In the genomic region with DNA sequence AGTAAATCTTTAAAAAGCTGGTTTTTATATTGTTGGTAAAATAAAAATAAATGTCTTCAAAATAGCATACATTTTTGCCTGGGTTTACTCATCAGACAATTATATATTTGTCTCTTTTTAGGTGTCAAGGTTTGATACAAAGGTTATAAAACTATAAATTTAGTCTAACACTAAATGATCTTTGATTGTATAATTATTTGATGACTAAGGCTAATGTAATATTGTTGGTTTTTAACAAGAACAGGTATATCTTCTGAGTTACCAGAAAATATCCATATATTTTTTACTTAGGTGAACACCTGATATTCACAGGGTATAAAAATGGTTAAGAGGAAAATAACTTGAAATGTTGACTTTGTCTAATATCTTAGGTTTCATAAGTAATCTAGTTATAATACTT, we compare ENCODE assay signal across 33 cellular contexts.
"Had no signal": no experiment of that assay in that cellular context is flagged by ENCODE, and none has a peak within 500 bp of the region (broad histone marks: within the 10 kb centered on the region; RNA-seq: fewer than 3 reads in every experiment).

No MANE protein-coding gene starts in this region.

- FAIRE-seq: astrocyte had no signal

- H3K27me3 ChIP-seq: adrenal gland, body of pancreas, brain microvascular endothelial cell, breast epithelium had no signal

- H3K4me3 ChIP-seq: adrenal gland, body of pancreas, breast epithelium had no signal

- ATAC-seq: activated CD8-positive, alpha-beta T cell treated with anti-CD3 and anti-CD28 coated beads for 36 hours; activated naive CD4-positive, alpha-beta T cell treated with anti-CD3 and anti-CD28 coated beads, Interleukin-2, amount 50 U/mL, for 72 hours; activated T-cell treated with anti-CD3 and anti-CD28 coated beads, Interleukin-2, amount 50 U/mL, for 4 hours; activated T-cell treated with anti-CD3 and anti-CD28 coated beads, Interleukin-2, amount 50 U/mL, for 72 hours; activated T-helper 17 cell treated with anti-CD3 and anti-CD28 coated beads, Interleukin-2, amount 50 U/mL, for 72 hours; body of pancreas had no signal

- H3K36me3 ChIP-seq: adrenal gland, brain microvascular endothelial cell, breast epithelium had no signal

- DNase-seq: activated B cell treated with CpG ODN at 0.5 μM for 24 hours; activated CD4-positive, alpha-beta memory T cell treated with anti-CD3 and anti-CD28 coated beads for 36 hours; activated CD4-positive, alpha-beta T cell treated with anti-CD3 and anti-CD28 coated beads for 4 hours; activated CD4-positive, alpha-beta T cell treated with anti-CD3 and anti-CD28 coated beads, Interleukin-2, amount 10 ng/mL, durations not matched to agents 24 days and 14 days; activated CD4-positive, alpha-beta T cell treated with anti-CD3 and anti-CD28 coated beads, Interleukin-2, amount 50 U/mL, for 1 hour; activated CD4-positive, alpha-beta T cell treated with anti-CD3 and anti-CD28 coated beads, Interleukin-2, amount 50 U/mL, for 4 hours; activated CD4-positive, CD25-positive, alpha-beta regulatory T cell treated with anti-CD3 and anti-CD28 coated beads, Interleukin-2, amount 50 U/mL, for 72 hours; activated CD8-positive, alpha-beta memory T cell treated with anti-CD3 and anti-CD28 coated beads, Interleukin-2, amount 50 U/mL, for 4 hours; activated CD8-positive, alpha-beta T cell treated with anti-CD3 and anti-CD28 coated beads for 36 hours; activated effector memory CD4-positive, alpha-beta T cell treated with anti-CD3 and anti-CD28 coated beads, Interleukin-2, amount 50 U/mL, for 16 hours; activated gamma-delta T cell treated with Interleukin-2 at 50 U/mL for 16 hours; activated naive CD4-positive, alpha-beta T cell; activated naive CD4-positive, alpha-beta T cell treated with anti-CD3 and anti-CD28 coated beads for 36 hours; activated naive CD4-positive, alpha-beta T cell treated with anti-CD3 and anti-CD28 coated beads, Interleukin-2, amount 50 U/mL, for 16 hours; activated naive CD8-positive, alpha-beta T cell treated with anti-CD3 and anti-CD28 coated beads for 36 hours; activated T-cell treated with anti-CD3 and anti-CD28 coated beads for 4 hours; activated T-cell treated with anti-CD3 and anti-CD28 coated beads, Interleukin-2, amount 50 U/mL, for 1 hour; activated T-cell treated with anti-CD3 and anti-CD28 coated beads, Interleukin-2, amount 50 U/mL, for 4 hours; activated T-cell treated with anti-CD3 and anti-CD28 coated beads, Interleukin-2, amount 50 U/mL, for 72 hours; adrenal gland; amniotic stem cell; aorta; body of pancreas; brain microvascular endothelial cell; central memory CD4-positive, alpha-beta T cell; T-helper 1 cell; T-helper 2 cell; T-helper 9 cell had no signal

- H3K4me1 ChIP-seq: adrenal gland, body of pancreas, breast epithelium had no signal

- H3K27ac ChIP-seq: adrenal gland, body of pancreas, brain microvascular endothelial cell, breast epithelium, VCaP had no signal
